Comparison of ENCODE assay signal across 3 cellular contexts in genomic region chr15:28508217-28508889, GRCh38. TPM values are rescaled to one million over a fixed set of nuclear protein-coding genes. Genes with fewer than 3 reads are reported as not detected.
"Had no signal": no experiment of that assay in that cellular context is flagged by ENCODE, and none has a peak within 500 bp of the region (broad histone marks: within the 10 kb centered on the region; RNA-seq: fewer than 3 reads in every experiment).

No MANE protein-coding gene starts in this region.

RNA-seq across cellular contexts. Expression of gene GOLGA8G, which starts 24.4 kb away (rescaled TPM):
- total RNA-seq: HT-29, SJCRH30 had no signal

RNA-seq across cellular contexts. Expression of gene GOLGA6L25, which starts 45.0 kb away (rescaled TPM):
- total RNA-seq: HT-29, M059J, SJCRH30 had no signal
